Comparison of ENCODE assay signal across 8 cellular contexts in the genomic region with DNA sequence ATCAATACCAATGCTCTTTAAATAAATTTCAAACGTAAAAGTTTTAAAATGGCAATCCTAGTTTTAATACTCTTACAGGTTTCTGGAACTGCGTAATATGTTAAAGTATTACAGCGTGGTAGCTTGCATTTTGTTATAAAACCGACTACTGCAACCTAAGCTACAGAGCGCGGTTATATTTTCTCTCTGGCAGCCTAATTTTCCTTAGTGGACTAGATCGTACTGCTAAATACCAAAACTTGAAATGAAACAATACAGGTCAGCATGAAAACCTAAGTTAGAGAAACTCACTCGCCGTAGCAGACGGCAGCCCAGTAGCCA. TPM values are rescaled to one million over a fixed set of nuclear protein-coding genes. Genes with fewer than 3 reads are reported as not detected.
DNase-seq lines count a peak whose midpoint lies in the region; ATAC-seq, FAIRE-seq and TF ChIP-seq lines count a peak whose summit lies in the region.

No MANE protein-coding gene starts in this region.

- TF ChIP-seq RAD21 in GM12878 (IDR thresholded peaks at IDR 0.05; ENCODE audit: insufficient read depth, low read depth, low read length): no peak

- H3K4me1 Mint-ChIP-seq in activated T-cell treated with anti-CD3 and anti-CD28 coated beads, Interleukin-2, amount 50 U/mL, for 72 hours (ENCODE audit: low read depth): peaks cover 51% of the 10 kb centered on the region

- no peaks in the 10 kb centered on the region for H3K27me3 ChIP-seq in GM12878 (replicated peaks in 1 of 2; ENCODE audit: control insufficient read depth in 2 of 2, insufficient read depth in 2 of 2, low read length in 1 of 2)
- no peaks in the 10 kb centered on the region for H3K27me3 ChIP-seq in lung (ENCODE audit: control insufficient read depth, insufficient read depth)
- no peaks in the 10 kb centered on the region for H3K27me3 ChIP-seq in transverse colon

- H4K20me1 ChIP-seq in GM12878 (ENCODE audit: control insufficient read depth, insufficient read depth): no peaks in the 10 kb centered on the region

- H3K4me1 ChIP-seq in GM12878 (ENCODE audit: control insufficient read depth, insufficient read depth, low read length) (no peaks in the 10 kb centered on the region; the same call in 1 of the 2 replicates), lung (ENCODE audit: control insufficient read depth in 2 of 2, insufficient read depth in 2 of 2, low read length in 2 of 2) (peaks cover 2 to 6% of the 10 kb centered on the region in 2 donors), transverse colon (peaks cover 6 to 29% (median 18%) of the 10 kb centered on the region in 4 donors)

- H3K36me3 Mint-ChIP-seq in activated T-cell treated with anti-CD3 and anti-CD28 coated beads, Interleukin-2, amount 50 U/mL, for 72 hours (ENCODE audit: insufficient read depth in 2 of 2): peaks cover 5 to 9% of the 10 kb centered on the region in 2 donors

- H3K27me3 Mint-ChIP-seq in activated T-cell treated with anti-CD3 and anti-CD28 coated beads, Interleukin-2, amount 50 U/mL, for 72 hours (ENCODE audit: low read depth): no peaks in the 10 kb centered on the region

- in situ Hi-C loops in GM12878 (cut with MboI): no loop called here
- in situ Hi-C loops in transverse colon (cut with MboI; ENCODE audit: low pct_ligation_motif_present in 1 of 4, low pct_unique_long_range_greater_than_20kb in 1 of 4, low sequenced_read_pairs in 3 of 4): no loop called here

- RAD21 ChIA-PET in GM12878 (lab: Charles Lee; ENCODE audit: unreplicated experiment): no interaction called here

- no peak for TF ChIP-seq CTCF in GM12878 (IDR thresholded peaks at IDR 0.05 in 2 of 3, conservative IDR thresholded peaks at IDR 0.05 in 1 of 3; ENCODE audit: control insufficient read depth in 2 of 3, extremely low read depth in 1 of 3, insufficient read depth in 1 of 3, low read depth in 3 of 3, low read length in 3 of 3)
- no peak for TF ChIP-seq CTCF in lung (IDR thresholded peaks at IDR 0.05; ENCODE audit: control extremely low read depth, extremely low read depth)
- no peak for TF ChIP-seq CTCF in transverse colon (IDR thresholded peaks at IDR 0.05)

- peak overlapping the region; percentile 80; the same call in 1 of the 2 replicates for H3K4me3 ChIP-seq in GM12878
- peak overlapping the region; percentile 54 for H3K4me3 ChIP-seq in lung
- peak overlapping the region; percentile 98 to 100 (median 98) for H3K4me3 ChIP-seq in transverse colon

- intact Hi-C loops in GM12878 (cut with micrococcal nuclease; ENCODE audit: unreplicated experiment): no loop called here
- intact Hi-C loops in transverse colon (cut with DNase I; ENCODE audit: low total_unique reads): no loop called here

- peaks cover 14% of the 10 kb centered on the region for H3K79me2 ChIP-seq in GM12878 (ENCODE audit: control insufficient read depth, insufficient read depth, low read length)

- H3K4me3 Mint-ChIP-seq in activated T-cell treated with anti-CD3 and anti-CD28 coated beads, Interleukin-2, amount 50 U/mL, for 72 hours: peak overlapping the region; percentile 93 to 95

- H3K27ac ChIP-seq in GM12878 (ENCODE audit: control insufficient read depth, insufficient read depth) (no peak overlapping the region), lung (ENCODE audit: low read depth in 1 of 2, low read length in 1 of 2) (peak overlapping the region; percentile 83 to 97), transverse colon (peak overlapping the region; percentile 98 to 100 (median 99))

- POLR2A ChIA-PET in GM12878 (lab: Charles Lee): no interaction called here

- peak overlapping the region; percentile 64 for H3K9ac ChIP-seq in GM12878 (ENCODE audit: control insufficient read depth, insufficient read depth, low read length)

- no peaks in the 10 kb centered on the region for H3K9me3 Mint-ChIP-seq in activated T-cell treated with anti-CD3 and anti-CD28 coated beads, Interleukin-2, amount 50 U/mL, for 72 hours

- peak overlapping the region; percentile 97 for H3K4me2 ChIP-seq in GM12878 (ENCODE audit: control insufficient read depth, insufficient read depth)

- CTCF ChIA-PET in GM12878 (lab: Yijun Ruan, JAX): interaction anchor here (1.0 to 1.5 kb wide), 4 partner anchors 9 to 337 kb away, joined by 3 to 4 read pairs (median 4); no protein-coding TSS in a partner anchor

- FAIRE-seq in GM12878 (lab: Jason Lieb, UNC): no peak

- H3K36me3 ChIP-seq in GM12878 (ENCODE audit: control insufficient read depth in 2 of 2, insufficient read depth in 2 of 2, low read length in 1 of 2): peaks cover 0 to 5% of the 10 kb centered on the region in 2 experiments; a peak in 3 of 4 replicates
- peaks cover 0 to 2% of the 10 kb centered on the region in 2 donors for H3K36me3 ChIP-seq in lung (ENCODE audit: control insufficient read depth in 2 of 2, insufficient read depth in 2 of 2, low read length in 2 of 2)
- peaks cover 0 to 3% (median 0%) of the 10 kb centered on the region in 4 donors for H3K36me3 ChIP-seq in transverse colon

- TF ChIP-seq POLR2A in GM12878 (IDR thresholded peaks at IDR 0.05; ENCODE audit: low read depth, low read length): no peak
- TF ChIP-seq POLR2A in transverse colon (IDR thresholded peaks at IDR 0.05): no peak

- no peaks in the 10 kb centered on the region for H3K9me3 ChIP-seq in GM12878 (replicated peaks; ENCODE audit: control insufficient read depth, insufficient read depth, low read length)
- no peaks in the 10 kb centered on the region for H3K9me3 ChIP-seq in lung (ENCODE audit: control insufficient read depth in 2 of 2, insufficient read depth in 1 of 2, low read length in 1 of 2)
- no peaks in the 10 kb centered on the region for H3K9me3 ChIP-seq in transverse colon

- SMC1A ChIA-PET in GM12878 (lab: Charles Lee; ENCODE audit: uncharacterized antibody, unreplicated experiment): interaction anchor here (0.6 to 0.9 kb wide), 2 partner anchors 61 to 271 kb away, joined by 3 read pairs; no protein-coding TSS in a partner anchor

- peak overlapping the region; percentile 49 for H3K27ac Mint-ChIP-seq in activated T-cell treated with anti-CD3 and anti-CD28 coated beads, Interleukin-2, amount 50 U/mL, for 72 hours

- DNase-seq in activated T-cell treated with anti-CD3 and anti-CD28 coated beads, Interleukin-2, amount 50 U/mL, for 72 hours: no peak
- no peak for DNase-seq in activated T-cell treated with anti-CD3 and anti-CD28 coated beads, Interleukin-2, amount 50 U/mL, for 1 hour
- DNase-seq in GM12878 (ENCODE audit: low read depth, low spot score): no peak
- DNase-seq in lung (ENCODE audit: low spot score): no peak
- DNase-seq in transverse colon: no peak
- DNase-seq in DMS79 treated with DMSO at 0.1 percent for 48 hours (lab: John Stamatoyannopoulos, UW): no peak

- no peak for ATAC-seq in activated T-cell treated with anti-CD3 and anti-CD28 coated beads, Interleukin-2, amount 50 U/mL, for 72 hours (replicated peaks in 1 of 2)
- ATAC-seq in GM12878 (no peak), lung (ENCODE audit: insufficient read depth, low FRiP score) (no peak), GM21360 (IDR thresholded peaks at IDR 0.05; ENCODE audit: unreplicated experiment) (no peak), GM18909 (IDR thresholded peaks at IDR 0.05; ENCODE audit: poor library complexity, unreplicated experiment) (no peak)

- TSS peak; percentile 74 for BruUV-seq in GM12878 (replicated peaks; lab: Mats Ljungman, UMichigan)

- TF ChIP-seq EP300 in GM12878 (IDR thresholded peaks at IDR 0.05; ENCODE audit: borderline replicate concordance in 1 of 2, control insufficient read depth in 1 of 2, low read depth in 2 of 2, low read length in 2 of 2) (no peak), transverse colon (IDR thresholded peaks at IDR 0.05; ENCODE audit: low read depth) (no peak)

- peak overlapping the region; percentile 49 for H2AFZ ChIP-seq in GM12878 (ENCODE audit: control insufficient read depth, low read depth, low read length)

- WGBS in GM12878 (ENCODE audit: insufficient coverage, insufficient replicate concordance, low lambda C conversion rate, missing lambda C conversion rate): 52% methylated on average over 10 of the region's 10 CpGs
- WGBS in lung, 2 donors: 32 to 37% methylated on average over 10 of the region's 10 CpGs
- WGBS in transverse colon (ENCODE audit: low coverage in 1 of 2), 2 donors: 17 to 21% methylated on average over 10 of the region's 10 CpGs

RNA-seq across cellular contexts. Expression of a gene that starts 1.2 kb away (rescaled TPM):
- total RNA-seq in activated T-cell treated with anti-CD3 and anti-CD28 coated beads, Interleukin-2, amount 50 U/mL, for 72 hours: 10 to 100 TPM; 21.1 to 31.0 TPM
- total RNA-seq in GM12878 (2013; cell fraction: nucleolus; rRNA removed): 2.6 and 2.7 TPM in 2 replicates
- total RNA-seq in GM12878 (2014; rRNA removed) (2.9 and 4.8 TPM in 2 replicates), GM12878 (2014; rRNA removed; fragmentation: Illumina TruSeq; extraction: Trizol) (3.5 and 3.7 TPM in 2 replicates), GM12878 (2021) (11.8 and 12.8 TPM in 2 replicates), lung (10 to 100 TPM; 17.7 to 43.9 TPM), transverse colon (10 to 100 TPM; 14.8 to 48.8 (median 21.1) TPM)
- 4.2 TPM for polyA plus RNA-seq in GM12878 (2011; ENCODE audit: low read depth)
- polyA plus RNA-seq in GM12878 (2011; rRNA removed) (0.61 and 0.96 TPM in 2 replicates), GM12878 (2014; fragmentation: Illumina TruSeq; extraction: Trizol) (2.6 and 7.1 TPM in 2 replicates), GM12878 (2014; fragmentation: Nextera tagmentation; extraction: Ambion mirVana) (under 1 TPM; 0.53 to 0.82 TPM), GM12878 (2014; rRNA removed) (9.5 and 10.6 TPM in 2 replicates), GM12878 (2016; fragmentation: Nextera tagmentation; extraction: Ambion mirVana) (1 to 10 TPM; 2.2 to 6.6 TPM), lung (10 to 100 TPM; 25.8 to 55.5 TPM)
- polyA plus RNA-seq in GM12878 (2011; cell fraction: cytosol; rRNA removed): 0.47 and 0.69 TPM in 2 replicates
- 2.0 and 2.1 TPM in 2 replicates for polyA plus RNA-seq in GM12878 (2011; cell fraction: nucleus; rRNA removed)
- 6.1 and 6.7 TPM in 2 replicates for polyA plus RNA-seq in GM12878 (2012)
- 0.44 and 0.46 TPM in 2 replicates for polyA minus RNA-seq in GM12878 (2011; rRNA and poly(A)+ RNA removed)
- 1.2 TPM in 1 of 2 replicates, not detected in the other for polyA minus RNA-seq in GM12878 (2011; cell fraction: cytosol; rRNA and poly(A)+ RNA removed)
- polyA minus RNA-seq in GM12878 (2011; cell fraction: nucleus; rRNA and poly(A)+ RNA removed): 1.2 and 3.5 TPM in 2 replicates

RNA-seq across cellular contexts. Expression of a gene that starts 1.6 kb away (rescaled TPM):
- 10 to 100 TPM; 63.0 to 63.6 TPM for total RNA-seq in activated T-cell treated with anti-CD3 and anti-CD28 coated beads, Interleukin-2, amount 50 U/mL, for 72 hours
- 57.8 and 60.9 TPM in 2 replicates for total RNA-seq in GM12878 (2013; cell fraction: nucleolus; rRNA removed)
- total RNA-seq in GM12878 (2014; rRNA removed): 22.4 and 26.6 TPM in 2 replicates
- 45.1 and 47.8 TPM in 2 replicates for total RNA-seq in GM12878 (2014; rRNA removed; fragmentation: Illumina TruSeq; extraction: Trizol)
- 51.0 and 59.3 TPM in 2 replicates for total RNA-seq in GM12878 (2021)
- 17.2 TPM for polyA plus RNA-seq in GM12878 (2011; ENCODE audit: low read depth)
- polyA plus RNA-seq in GM12878 (2011; rRNA removed): 53.2 and 67.8 TPM in 2 replicates
- 29.8 and 30.4 TPM in 2 replicates for polyA plus RNA-seq in GM12878 (2011; cell fraction: cytosol; rRNA removed)
- polyA plus RNA-seq in GM12878 (2011; cell fraction: nucleus; rRNA removed): 39.7 and 43.6 TPM in 2 replicates
- 26.4 and 27.4 TPM in 2 replicates for polyA plus RNA-seq in GM12878 (2012)
- 65.6 and 70.4 TPM in 2 replicates for polyA plus RNA-seq in GM12878 (2014; fragmentation: Illumina TruSeq; extraction: Trizol)
- polyA plus RNA-seq in GM12878 (2014; fragmentation: Nextera tagmentation; extraction: Ambion mirVana): 1 to 10 TPM; 1.8 to 8.5 TPM
- 30.0 and 39.2 TPM in 2 replicates for polyA plus RNA-seq in GM12878 (2014; rRNA removed)
- 10 to 100 TPM; 18.3 to 21.6 TPM for polyA plus RNA-seq in GM12878 (2016; fragmentation: Nextera tagmentation; extraction: Ambion mirVana)
- polyA minus RNA-seq in GM12878 (2011; rRNA and poly(A)+ RNA removed): 31.5 and 33.5 TPM in 2 replicates
- polyA minus RNA-seq in GM12878 (2011; cell fraction: cytosol; rRNA and poly(A)+ RNA removed): 9.9 and 13.8 TPM in 2 replicates
- 37.7 and 52.3 TPM in 2 replicates for polyA minus RNA-seq in GM12878 (2011; cell fraction: nucleus; rRNA and poly(A)+ RNA removed)
- 100 to 1,000 TPM; 105 to 118 TPM for total RNA-seq in lung
- 10 to 100 TPM; 31.7 to 34.3 TPM for polyA plus RNA-seq in lung
- total RNA-seq in transverse colon: 100 to 1,000 TPM in 2 of 4 donors, 10 to 100 TPM in 2; 84.4 to 144 (median 103) TPM
